In the genomic region with DNA sequence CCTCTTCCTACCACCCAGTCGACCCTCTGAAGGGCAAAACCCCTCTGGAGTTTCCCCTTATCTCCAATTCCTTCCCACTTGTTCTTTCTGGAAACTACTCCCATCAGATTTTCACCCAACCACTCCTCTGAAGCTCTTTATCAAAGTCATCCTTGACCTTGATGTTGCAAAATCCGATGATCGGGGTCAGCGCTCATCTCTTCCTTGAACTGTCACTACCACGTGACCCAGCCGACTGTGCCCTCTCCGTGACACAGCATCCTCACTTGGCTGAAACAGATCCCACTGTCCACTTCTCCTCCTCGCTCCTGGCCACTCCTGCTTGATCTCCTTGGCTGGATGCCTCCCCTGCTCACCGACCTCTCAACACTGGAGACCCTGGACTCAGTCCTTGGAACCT, we compare ENCODE assay signal across 13 cellular contexts. TPM values are rescaled to one million over a fixed set of nuclear protein-coding genes. Genes with fewer than 3 reads are reported as not detected.
DNase-seq lines count a peak whose midpoint lies in the region; ATAC-seq and TF ChIP-seq lines count a peak whose summit lies in the region.
"Had no signal": no experiment of that assay in that cellular context is flagged by ENCODE, and none has a peak within 500 bp of the region (broad histone marks: within the 10 kb centered on the region; RNA-seq: fewer than 3 reads in every experiment).

No MANE protein-coding gene starts in this region.

- peak overlapping the region; percentile 80 for H3K4me3 Mint-ChIP-seq in MCF 10A (ENCODE audit: unreplicated experiment)
- H3K4me3 Mint-ChIP-seq in T-helper 17 cell, result peak overlapping the region; percentile 93

- BruUV-seq in MCF 10A (replicated peaks; lab: Mats Ljungman, UMichigan), result no TSS peak

- H3K27ac ChIP-seq in breast epithelium (no peak overlapping the region), testis (no peak overlapping the region)
- H3K27ac ChIP-seq: prostate gland had no signal

- CTCF ChIA-PET in MCF 10A (lab: Yijun Ruan, JAX), result interaction anchor here (0.6 to 1.4 kb wide), 4 partner anchors 9 to 353 kb away, joined by 3 to 9 read pairs (median 4); no protein-coding TSS in a partner anchor

- WGBS in testis, 2 donors, result 21 to 24% methylated on average over 9 of the region's 9 CpGs

- no peak overlapping the region for H3K27ac Mint-ChIP-seq in MCF 10A (ENCODE audit: low read depth, unreplicated experiment)
- peak overlapping the region; percentile 97 for H3K27ac Mint-ChIP-seq in T-helper 17 cell

- no peaks in the 10 kb centered on the region for H3K9me3 Mint-ChIP-seq in MCF 10A (ENCODE audit: unreplicated experiment)

- DNase-seq in MCF 10A (ENCODE audit: unreplicated experiment) (no peak), breast epithelium (ENCODE audit: low spot score in 2 of 2) (no peak), T-helper 17 cell (no peak), testis (peak; percentile 77)
- DNase-seq in stimulated activated CD4-positive, alpha-beta T cell treated with anti-CD3 and anti-CD28 coated beads, Interleukin-2, amount 100 ng/mL, for 48 hours, result no peak
- DNase-seq: mammary epithelial cell had no signal

- TF ChIP-seq CTCF in MCF 10A (IDR thresholded peaks at IDR 0.05; ENCODE audit: unreplicated experiment), result no peak
- TF ChIP-seq CTCF in breast epithelium (IDR thresholded peaks at IDR 0.05), result no peak
- TF ChIP-seq CTCF in testis (IDR thresholded peaks at IDR 0.05), result no peak

- no peaks in the 10 kb centered on the region for H3K4me1 ChIP-seq in breast epithelium
- H3K4me1 ChIP-seq in iPS-15b (ENCODE audit: control insufficient read depth, insufficient read depth, low read length), result peaks cover 2% of the 10 kb centered on the region
- H3K4me1 ChIP-seq in testis, result peaks cover 10% of the 10 kb centered on the region

- H3K36me3 Mint-ChIP-seq in MCF 10A (ENCODE audit: insufficient read depth, unreplicated experiment), result no peaks in the 10 kb centered on the region
- no peaks in the 10 kb centered on the region for H3K36me3 Mint-ChIP-seq in T-helper 17 cell (ENCODE audit: low read depth)

- TF ChIP-seq POLR2A in breast epithelium (IDR thresholded peaks at IDR 0.05) (no peak), testis (IDR thresholded peaks at IDR 0.05) (no peak)

- H3K4me3 ChIP-seq in breast epithelium (no peak overlapping the region), iPS-15b (ENCODE audit: low read depth, low read length) (peak overlapping the region; percentile 56), testis (peak overlapping the region in 1 of 2 donors; percentile 51)

- H3K4me1 Mint-ChIP-seq in MCF 10A (ENCODE audit: insufficient read depth, unreplicated experiment) (peaks cover 18% of the 10 kb centered on the region), T-helper 17 cell (peaks cover 30% of the 10 kb centered on the region)

- POLR2A ChIA-PET in MCF 10A (lab: Yijun Ruan, JAX), result interaction anchor here (0.6 to 1.4 kb wide), 5 partner anchors 49 to 517 kb away, joined by 3 to 14 read pairs (median 4); partner anchors contain the start of genes MXD4 and RNF4

- no peak overlapping the region for H3K9ac ChIP-seq in iPS-15b (ENCODE audit: low read depth, low read length)

- no peaks in the 10 kb centered on the region for H3K36me3 ChIP-seq in breast epithelium
- H3K36me3 ChIP-seq in iPS-15b (ENCODE audit: control insufficient read depth, insufficient read depth, low read length), result no peaks in the 10 kb centered on the region
- H3K36me3 ChIP-seq in testis (ENCODE audit: low read depth, missing control alignments), result no peaks in the 10 kb centered on the region
- H3K36me3 ChIP-seq: prostate gland had no signal

- intact Hi-C loops in MCF 10A (cut with micrococcal nuclease) (no loop called here), breast epithelium (cut with DNase I; ENCODE audit: low total_unique reads) (loop anchor here (10.0 kb wide), 1 partner anchor 165 kb away; no protein-coding TSS in a partner anchor), testis (cut with DNase I; ENCODE audit: low total_unique reads) (no loop called here)

- no peak for ATAC-seq in T-helper 17 cell
- ATAC-seq in HG02938 (IDR thresholded peaks at IDR 0.05; ENCODE audit: unreplicated experiment), result no peak
- no peak for ATAC-seq in HG03460 (IDR thresholded peaks at IDR 0.05; ENCODE audit: unreplicated experiment)

- H3K9me3 ChIP-seq in breast epithelium (no peaks in the 10 kb centered on the region), T-helper 17 cell (ENCODE audit: control insufficient read depth, low read length, poor library complexity, severe bottlenecking) (no peaks in the 10 kb centered on the region), iPS-15b (ENCODE audit: control insufficient read depth, insufficient read depth, low read length) (no peaks in the 10 kb centered on the region), testis (no peaks in the 10 kb centered on the region)
- H3K9me3 ChIP-seq: prostate gland, SK-N-SH had no signal

- H3K27me3 Mint-ChIP-seq in MCF 10A (ENCODE audit: insufficient read depth, unreplicated experiment), result peaks cover 46% of the 10 kb centered on the region
- H3K27me3 Mint-ChIP-seq in T-helper 17 cell, result no peaks in the 10 kb centered on the region

- peaks cover 0 to 56% of the 10 kb centered on the region in 2 donors for H3K27me3 ChIP-seq in breast epithelium
- peaks cover 61% of the 10 kb centered on the region for H3K27me3 ChIP-seq in iPS-15b (ENCODE audit: control insufficient read depth, insufficient read depth, low read length)
- H3K27me3 ChIP-seq in testis, result no peaks in the 10 kb centered on the region

RNA-seq across cellular contexts. Expression of gene CFAP99, which starts 1.1 kb away (rescaled TPM):
- total RNA-seq in MCF 10A (2022) (0.16 TPM in 1 of 2 replicates, not detected in the other), breast epithelium (1 to 10 TPM in 1 of 3 donors, under 1 TPM in 1, not detected in 1; 0.15 to 2.0 TPM), T-helper 17 cell (under 1 TPM; 0.32 to 0.63 TPM), testis (10 to 100 TPM; 30.5 to 41.2 TPM)
- 40.1 TPM for polyA plus RNA-seq in testis (ENCODE audit: insufficient read depth, low read depth, low replicate concordance)
- total RNA-seq: Daoy, mammary epithelial cell had no signal
- polyA plus RNA-seq: fibroblast of lung, mammary epithelial cell had no signal

RNA-seq across cellular contexts. Expression of gene ZFYVE28, which starts 1.4 kb away (rescaled TPM):
- total RNA-seq in MCF 10A (2022), result 1.6 and 2.5 TPM in 2 replicates
- total RNA-seq in breast epithelium, result 10 to 100 TPM; 12.3 to 14.1 (median 13.9) TPM
- total RNA-seq in T-helper 17 cell, result 10 to 100 TPM; 49.4 to 63.6 TPM
- 10 to 100 TPM; 40.5 to 55.3 TPM for total RNA-seq in testis
- 14.7 TPM for polyA plus RNA-seq in testis (ENCODE audit: insufficient read depth, low read depth, low replicate concordance)

RNA-seq across cellular contexts. Expression of gene RNF4, which starts 49.1 kb away (rescaled TPM):
- total RNA-seq in MCF 10A (2022) (81.4 and 89.7 TPM in 2 replicates), breast epithelium (10 to 100 TPM; 35.7 to 52.7 (median 40.8) TPM), T-helper 17 cell (100 to 1,000 TPM; 102 to 117 TPM), testis (10 to 100 TPM; 61.3 to 68.3 TPM)
- 69.8 TPM for polyA plus RNA-seq in testis (ENCODE audit: insufficient read depth, low read depth, low replicate concordance)

Comparison
In these comparisons a context has a peak if more than half of its experiments do, and no peak if none do; other contexts are left out.
1. RNA of gene CFAP99, which starts 1.1 kb away (total RNA-seq): 30.5 to 41.2 TPM in testis; 0.32 to 0.63 TPM in T-helper 17 cell, 0.16 TPM in MCF 10A and 0.15 to 2.0 TPM in breast epithelium; every median in the first group is over 10 times any median in the second.